9 cellular contexts compared by ENCODE assay signal in the genomic region with DNA sequence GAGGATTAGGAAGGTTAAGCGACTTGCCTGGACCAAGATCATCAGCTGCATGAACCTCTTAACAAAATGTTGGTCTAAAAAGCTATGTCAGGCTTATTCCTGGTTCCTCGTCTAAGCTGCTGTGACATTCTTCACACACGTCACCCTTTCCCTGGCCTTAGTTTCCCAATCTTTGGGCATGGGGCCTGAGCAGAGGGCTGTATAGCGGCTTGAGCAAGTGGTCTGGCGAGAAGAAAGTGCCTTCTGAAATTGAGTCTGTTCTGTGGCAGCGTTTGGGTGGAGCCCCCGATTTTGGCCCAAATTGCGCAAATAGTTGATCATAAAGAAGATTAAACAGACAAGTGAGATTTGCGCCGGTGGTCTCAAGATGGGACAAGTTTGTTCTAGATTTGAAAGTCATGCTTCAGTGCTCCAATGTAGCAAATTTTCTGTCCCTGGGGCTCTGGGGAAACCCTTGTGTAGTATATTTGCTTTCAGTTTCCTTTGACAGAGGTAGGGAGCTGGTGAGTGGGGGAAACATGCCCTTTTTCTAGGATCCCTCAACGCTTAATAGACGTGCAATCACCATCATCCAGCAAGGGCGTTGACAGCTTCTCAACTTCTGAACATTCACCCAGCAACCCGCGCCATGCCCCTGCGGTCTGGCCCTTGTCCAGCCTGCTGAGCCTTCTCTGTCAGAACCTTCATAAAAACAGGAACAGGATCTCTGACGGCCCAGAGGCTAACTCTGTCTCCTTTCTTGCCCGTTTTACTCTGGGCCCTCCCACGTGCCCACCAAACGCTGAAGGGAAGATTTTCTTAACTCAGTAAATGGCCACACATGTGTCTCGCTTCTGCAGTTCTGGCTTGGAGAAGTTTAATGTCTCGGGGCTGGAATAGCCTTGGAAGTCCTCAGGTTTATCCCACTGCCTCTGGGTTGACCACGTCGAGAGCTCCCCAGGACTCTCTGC. TPM values are rescaled to one million over a fixed set of nuclear protein-coding genes. Genes with fewer than 3 reads are reported as not detected.
DNase-seq lines count a peak whose midpoint lies in the region; ATAC-seq, FAIRE-seq and TF ChIP-seq lines count a peak whose summit lies in the region.
"Had no signal": no experiment of that assay in that cellular context is flagged by ENCODE, and none has a peak within 500 bp of the region (broad histone marks: within the 10 kb centered on the region; RNA-seq: fewer than 3 reads in every experiment).

No MANE protein-coding gene starts in this region.

- peak overlapping the region in 1 of 12 donors; percentile 39 for H3K27ac ChIP-seq in heart left ventricle
- H3K27ac ChIP-seq: C4-2B had no signal

- WGBS in heart left ventricle, 4 donors, result 57 to 69% (median 61%) methylated on average over 24 of the region's 24 CpGs

- CTCF ChIA-PET in activated B cell treated with CpG ODN at 0.5 μM for 24 hours (lab: Charles Lee), result interaction anchor here (1.1 to 2.9 kb wide), 8 partner anchors 50 to 220 kb away, joined by 3 to 14 read pairs (median 6); no protein-coding TSS in a partner anchor

- TF ChIP-seq CTCF in activated B cell treated with CpG ODN at 0.5 μM for 24 hours (IDR thresholded peaks at IDR 0.05), result no peak
- TF ChIP-seq CTCF in heart left ventricle (IDR thresholded peaks at IDR 0.05), result no peak

- peak overlapping the region; percentile 93 for H3K27ac Mint-ChIP-seq in activated B cell treated with CpG ODN at 0.5 μM for 24 hours
- peak overlapping the region; percentile 75 for H3K27ac Mint-ChIP-seq in stimulated activated effector memory CD8-positive, alpha-beta T cell treated with anti-CD3 and anti-CD28 coated beads, Interleukin-12 subunit alpha, Interleukin-12 subunit beta, amount 100 ng/mL, for 72 hours

- H3K9me3 Mint-ChIP-seq in activated B cell treated with CpG ODN at 0.5 μM for 24 hours, result no peaks in the 10 kb centered on the region
- H3K9me3 Mint-ChIP-seq in stimulated activated effector memory CD8-positive, alpha-beta T cell treated with anti-CD3 and anti-CD28 coated beads, Interleukin-12 subunit alpha, Interleukin-12 subunit beta, amount 100 ng/mL, for 72 hours, result no peaks in the 10 kb centered on the region

- ATAC-seq in HG03135 (IDR thresholded peaks at IDR 0.05; ENCODE audit: unreplicated experiment) (peak; percentile 60), activated B cell treated with CpG ODN at 0.5 μM for 24 hours (ENCODE audit: low read depth) (peak; percentile 83), heart left ventricle (peak in 3 of 4 donors; percentile 38 to 78 (median 67))
- ATAC-seq in stimulated activated effector memory CD8-positive, alpha-beta T cell treated with anti-CD3 and anti-CD28 coated beads, Interleukin-12 subunit alpha, Interleukin-12 subunit beta, amount 100 ng/mL, for 72 hours, result peak; percentile 64

- POLR2A ChIA-PET in activated B cell treated with CpG ODN at 0.5 μM for 24 hours (lab: Charles Lee), result interaction anchor here (0.6 to 6.0 kb wide), 21 partner anchors 10 to 146 kb away, joined by 3 to 189 read pairs (median 6); a partner anchor contains a TSS

- H3K4me1 Mint-ChIP-seq in activated B cell treated with CpG ODN at 0.5 μM for 24 hours, result peaks cover 49% of the 10 kb centered on the region
- H3K4me1 Mint-ChIP-seq in stimulated activated effector memory CD8-positive, alpha-beta T cell treated with anti-CD3 and anti-CD28 coated beads, Interleukin-12 subunit alpha, Interleukin-12 subunit beta, amount 100 ng/mL, for 72 hours, result peaks cover 29% of the 10 kb centered on the region

- no peaks in the 10 kb centered on the region for H3K36me3 ChIP-seq in heart left ventricle

- no peaks in the 10 kb centered on the region for H3K36me3 Mint-ChIP-seq in activated B cell treated with CpG ODN at 0.5 μM for 24 hours (ENCODE audit: low read depth)
- H3K36me3 Mint-ChIP-seq in stimulated activated effector memory CD8-positive, alpha-beta T cell treated with anti-CD3 and anti-CD28 coated beads, Interleukin-12 subunit alpha, Interleukin-12 subunit beta, amount 100 ng/mL, for 72 hours, result no peaks in the 10 kb centered on the region

- H3K4me3 ChIP-seq in heart left ventricle, result peak overlapping the region in 1 of 12 donors; percentile 23

- no peak for TF ChIP-seq POLR2A in heart left ventricle (IDR thresholded peaks at IDR 0.05)

- H3K9me3 ChIP-seq in heart left ventricle, result no peaks in the 10 kb centered on the region

- DNase-seq in stimulated activated naive CD4-positive, alpha-beta T cell (lab: John Stamatoyannopoulos, UW), result peak in 4 of 6 experiments; percentile 4 to 25 (median 12)
- no peak for DNase-seq in stimulated activated naive CD4-positive, alpha-beta T cell treated with Interleukin-2 at 50 U/mL for 16 hours (lab: John Stamatoyannopoulos, UW)
- DNase-seq in activated B cell treated with CpG ODN at 0.5 μM for 24 hours (peak; percentile 60), heart left ventricle (peak; percentile 53 to 83 (median 65)), HTR-8/SVneo (ENCODE audit: insufficient read length, low spot score) (no peak), COLO668 (lab: John Stamatoyannopoulos, UW; ENCODE audit: unreplicated experiment) (no peak)
- DNase-seq in stimulated activated effector memory CD8-positive, alpha-beta T cell treated with anti-CD3 and anti-CD28 coated beads, Interleukin-12 subunit alpha, Interleukin-12 subunit beta, amount 100 ng/mL, for 72 hours (ENCODE audit: low spot score in 2 of 2), result peak in 1 of 2 donors; percentile 57

- intact Hi-C loops in activated B cell treated with CpG ODN at 0.5 μM for 24 hours (cut with micrococcal nuclease) (loop anchor here (1.0 to 2.0 kb wide), 9 partner anchors 11 to 108 kb away; a partner anchor contains a TSS), heart left ventricle (cut with DNase I) (no loop called here)

- H3K27me3 Mint-ChIP-seq in activated B cell treated with CpG ODN at 0.5 μM for 24 hours, result no peaks in the 10 kb centered on the region

- H3K4me3 Mint-ChIP-seq in activated B cell treated with CpG ODN at 0.5 μM for 24 hours, result peak overlapping the region; percentile 80
- peak overlapping the region; percentile 59 for H3K4me3 Mint-ChIP-seq in stimulated activated effector memory CD8-positive, alpha-beta T cell treated with anti-CD3 and anti-CD28 coated beads, Interleukin-12 subunit alpha, Interleukin-12 subunit beta, amount 100 ng/mL, for 72 hours

- H3K27me3 ChIP-seq in heart left ventricle, result peaks cover 0 to 7% (median 0%) of the 10 kb centered on the region in 9 donors

- no peak for FAIRE-seq in HTR-8/SVneo (lab: Jason Lieb, UNC)

- peaks cover 0 to 31% (median 0%) of the 10 kb centered on the region in 12 donors for H3K4me1 ChIP-seq in heart left ventricle

RNA-seq across cellular contexts. Expression of a gene that starts 58.4 kb away (rescaled TPM):
- total RNA-seq in activated B cell treated with CpG ODN at 0.5 μM for 24 hours, result 230 and 237 TPM in 2 replicates
- total RNA-seq in heart left ventricle, result 100 to 1,000 TPM; 157 to 620 (median 219) TPM
- polyA plus RNA-seq in heart left ventricle, result 10 to 100 TPM; 48.0 to 49.4 TPM

Comparison
In these comparisons a context has a peak if more than half of its experiments do, and no peak if none do; other contexts are left out.
1. DNase-seq: peak in stimulated activated naive CD4-positive, alpha-beta T cell (4 of 6), activated B cell treated with CpG ODN at 0.5 μM for 24 hours (single experiment) and heart left ventricle (5 of 5); none in stimulated activated naive CD4-positive, alpha-beta T cell treated with Interleukin-2 at 50 U/mL for 16 hours (single experiment), HTR-8/SVneo (single experiment) and COLO668 (single experiment).
2. Peak in every context shown above with its lines, with median percentiles within 50 percentile points of each other: ATAC-seq.